9 cellular contexts compared by ENCODE assay signal in the genomic region with DNA sequence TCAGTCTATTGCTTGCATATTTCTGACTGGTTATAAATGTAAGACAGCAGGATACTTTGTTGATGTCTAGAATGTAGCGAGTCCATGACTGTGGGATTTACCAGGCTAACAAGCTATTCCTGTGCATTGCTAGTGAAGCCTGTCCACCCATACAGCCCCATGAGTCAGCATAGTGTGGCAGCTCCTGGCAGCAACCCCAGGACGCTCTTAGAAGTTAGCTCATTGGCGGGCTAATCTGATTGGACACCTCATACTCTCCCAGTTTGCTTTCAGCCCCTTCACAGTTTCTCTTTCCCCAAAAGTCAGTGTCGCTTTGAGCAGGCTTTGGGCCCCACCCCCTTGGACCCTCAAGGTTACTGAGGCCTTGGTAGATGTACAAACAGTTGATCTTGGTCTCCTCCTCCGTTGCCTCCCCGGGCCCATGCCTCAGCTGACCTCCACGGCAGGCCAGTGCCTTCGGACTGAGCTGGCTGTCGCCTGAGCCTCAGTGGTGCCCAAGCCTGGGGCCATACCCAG. TPM values are rescaled to one million over a fixed set of nuclear protein-coding genes. Genes with fewer than 3 reads are reported as not detected.
DNase-seq lines count a peak whose midpoint lies in the region; ATAC-seq and TF ChIP-seq lines count a peak whose summit lies in the region.
"Had no signal": no experiment of that assay in that cellular context is flagged by ENCODE, and none has a peak within 500 bp of the region (broad histone marks: within the 10 kb centered on the region; RNA-seq: fewer than 3 reads in every experiment).

No MANE protein-coding gene starts in this region.

- H3K27ac Mint-ChIP-seq in activated T-cell treated with anti-CD3 and anti-CD28 coated beads, Interleukin-2, amount 50 U/mL, for 72 hours = peak overlapping the region; percentile 74
- H3K27ac Mint-ChIP-seq in activated naive CD4-positive, alpha-beta T cell treated with anti-CD3 and anti-CD28 coated beads, Interleukin-2, amount 50 U/mL, for 72 hours = peak overlapping the region; percentile 22 to 59

- no peaks in the 10 kb centered on the region for H3K9me3 Mint-ChIP-seq in activated T-cell treated with anti-CD3 and anti-CD28 coated beads, Interleukin-2, amount 50 U/mL, for 72 hours
- H3K9me3 Mint-ChIP-seq in activated naive CD4-positive, alpha-beta T cell treated with anti-CD3 and anti-CD28 coated beads, Interleukin-2, amount 50 U/mL, for 72 hours = no peaks in the 10 kb centered on the region

- H3K36me3 Mint-ChIP-seq in activated T-cell treated with anti-CD3 and anti-CD28 coated beads, Interleukin-2, amount 50 U/mL, for 72 hours (ENCODE audit: insufficient read depth in 2 of 2) = peaks cover 2 to 4% of the 10 kb centered on the region in 2 donors
- no peaks in the 10 kb centered on the region for H3K36me3 Mint-ChIP-seq in activated naive CD4-positive, alpha-beta T cell treated with anti-CD3 and anti-CD28 coated beads, Interleukin-2, amount 50 U/mL, for 72 hours

- no peak overlapping the region for H3K4me3 Mint-ChIP-seq in activated T-cell treated with anti-CD3 and anti-CD28 coated beads, Interleukin-2, amount 50 U/mL, for 72 hours

- no peaks in the 10 kb centered on the region for H3K27me3 ChIP-seq in testis

- no peak overlapping the region for H3K4me3 ChIP-seq in testis

- no peak for DNase-seq in activated T-cell treated with anti-CD3 and anti-CD28 coated beads, Interleukin-2, amount 50 U/mL, for 72 hours
- no peak for DNase-seq in activated T-cell treated with anti-CD3 and anti-CD28 coated beads, Interleukin-2, amount 50 U/mL, for 48 hours
- DNase-seq in activated naive CD4-positive, alpha-beta T cell treated with anti-CD3 and anti-CD28 coated beads, Interleukin-2, amount 50 U/mL, for 72 hours (ENCODE audit: low spot score in 2 of 2) = no peak
- DNase-seq in Right ventricle myocardium superior (peak; percentile 65), testis (peak; percentile 43), pons (ENCODE audit: low spot score) (no peak), sciatic nerve (ENCODE audit: low spot score) (no peak)
- DNase-seq: T1000 had no signal

- ATAC-seq in activated T-cell treated with anti-CD3 and anti-CD28 coated beads, Interleukin-2, amount 50 U/mL, for 72 hours (replicated peaks in 1 of 2) = no peak
- no peak for ATAC-seq in activated naive CD4-positive, alpha-beta T cell treated with anti-CD3 and anti-CD28 coated beads, Interleukin-2, amount 50 U/mL, for 72 hours
- peak; percentile 91 for ATAC-seq in Right ventricle myocardium superior (ENCODE audit: poor library complexity)
- ATAC-seq in GM19452 (IDR thresholded peaks at IDR 0.05; ENCODE audit: unreplicated experiment) = no peak
- ATAC-seq in sciatic nerve = no peak

- 74 to 76% methylated on average over 7 to 9 of the region's 9 CpGs for whole genome bisulfite sequencing in testis, 2 donors

- H3K4me1 Mint-ChIP-seq in activated T-cell treated with anti-CD3 and anti-CD28 coated beads, Interleukin-2, amount 50 U/mL, for 72 hours (ENCODE audit: low read depth) = peaks cover 22% of the 10 kb centered on the region

- no peaks in the 10 kb centered on the region for H3K27me3 Mint-ChIP-seq in activated T-cell treated with anti-CD3 and anti-CD28 coated beads, Interleukin-2, amount 50 U/mL, for 72 hours (ENCODE audit: low read depth)

- no peak for TF ChIP-seq POLR2A in testis (IDR thresholded peaks at IDR 0.05)

- no peak overlapping the region for H3K27ac ChIP-seq in testis

- no peaks in the 10 kb centered on the region for H3K4me1 ChIP-seq in testis

- intact Hi-C loops in Right ventricle myocardium superior (cut with DNase I) = loop anchor here (10.0 kb wide), 1 partner anchor 116 kb away; the partner anchor contains the start of gene INPP4A
- intact Hi-C loops in testis (cut with DNase I; ENCODE audit: low total_unique reads) = no loop called here
- intact Hi-C loops in sciatic nerve (cut with DNase I) = no loop called here

- no peak for TF ChIP-seq CTCF in testis (IDR thresholded peaks at IDR 0.05)

- H3K9me3 ChIP-seq in testis = no peaks in the 10 kb centered on the region

- H3K36me3 ChIP-seq in testis (ENCODE audit: low read depth, missing control alignments) = no peaks in the 10 kb centered on the region

RNA-seq across cellular contexts. Expression of gene COA5, which starts 48.0 kb away (rescaled TPM):
- total RNA-seq in activated T-cell treated with anti-CD3 and anti-CD28 coated beads, Interleukin-2, amount 50 U/mL, for 72 hours = 10 to 100 TPM; 29.4 to 32.2 TPM
- total RNA-seq in activated naive CD4-positive, alpha-beta T cell treated with anti-CD3 and anti-CD28 coated beads, Interleukin-2, amount 50 U/mL, for 72 hours = 10 to 100 TPM; 25.0 to 30.3 TPM
- total RNA-seq in Right ventricle myocardium superior = 26.8 TPM
- 10 to 100 TPM; 40.5 to 47.7 TPM for total RNA-seq in testis
- polyA plus RNA-seq in testis (ENCODE audit: insufficient read depth, low read depth, low replicate concordance) = 65.9 TPM
- 38.2 TPM for total RNA-seq in sciatic nerve

RNA-seq across cellular contexts. Expression of gene UNC50, which starts 48.1 kb away (rescaled TPM):
- 10 to 100 TPM; 35.2 to 40.6 TPM for total RNA-seq in activated T-cell treated with anti-CD3 and anti-CD28 coated beads, Interleukin-2, amount 50 U/mL, for 72 hours
- total RNA-seq in activated naive CD4-positive, alpha-beta T cell treated with anti-CD3 and anti-CD28 coated beads, Interleukin-2, amount 50 U/mL, for 72 hours = 10 to 100 TPM; 21.6 to 23.8 TPM
- total RNA-seq in Right ventricle myocardium superior = 26.4 TPM
- total RNA-seq in testis = 10 to 100 TPM; 60.4 to 60.8 TPM
- 102 TPM for polyA plus RNA-seq in testis (ENCODE audit: insufficient read depth, low read depth, low replicate concordance)
- total RNA-seq in sciatic nerve = 43.6 TPM

Comparison
In these comparisons a context has a peak if more than half of its experiments do, and no peak if none do; other contexts are left out.
1. DNase-seq: peak in Right ventricle myocardium superior (single experiment) and testis (single experiment); none in activated T-cell treated with anti-CD3 and anti-CD28 coated beads, Interleukin-2, amount 50 U/mL, for 72 hours (0 of 2), activated T-cell treated with anti-CD3 and anti-CD28 coated beads, Interleukin-2, amount 50 U/mL, for 48 hours (0 of 2), activated naive CD4-positive, alpha-beta T cell treated with anti-CD3 and anti-CD28 coated beads, Interleukin-2, amount 50 U/mL, for 72 hours (0 of 2), pons (single experiment) and sciatic nerve (single experiment).